ENCODE assay signal across 17 cellular contexts in the genomic region with DNA sequence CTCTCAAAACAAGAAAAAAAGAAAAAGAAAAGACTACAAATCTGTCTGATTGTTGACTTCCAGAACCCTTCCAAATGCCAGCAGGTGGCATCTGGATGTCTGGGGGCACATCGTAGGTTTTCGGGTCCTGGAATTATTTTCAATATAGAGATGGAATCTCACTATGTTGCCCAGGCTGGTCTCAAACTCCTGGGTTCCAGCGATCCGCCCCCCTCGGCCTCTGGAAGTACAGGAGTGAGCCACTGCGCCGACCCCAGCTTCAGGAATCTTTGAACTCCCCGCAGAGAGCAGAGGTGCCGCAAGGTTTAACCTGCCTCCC. TPM values are rescaled to one million over a fixed set of nuclear protein-coding genes. Genes with fewer than 3 reads are reported as not detected.
DNase-seq lines count a peak whose midpoint lies in the region; ATAC-seq, FAIRE-seq and TF ChIP-seq lines count a peak whose summit lies in the region.
"Had no signal": no experiment of that assay in that cellular context is flagged by ENCODE, and none has a peak within 500 bp of the region (broad histone marks: within the 10 kb centered on the region; RNA-seq: fewer than 3 reads in every experiment).

No MANE protein-coding gene starts in this region.

- no peaks in the 10 kb centered on the region for H3K9me3 Mint-ChIP-seq in activated T-cell treated with anti-CD3 and anti-CD28 coated beads, Interleukin-2, amount 50 U/mL, for 24 hours
- no peaks in the 10 kb centered on the region for H3K9me3 Mint-ChIP-seq in WTC11

- no peaks in the 10 kb centered on the region for H3K9me3 ChIP-seq in esophagus squamous epithelium
- no peaks in the 10 kb centered on the region for H3K9me3 ChIP-seq in testis
- H3K9me3 ChIP-seq: heart left ventricle, spleen had no signal

- H3K36me3 Mint-ChIP-seq in activated T-cell treated with anti-CD3 and anti-CD28 coated beads, Interleukin-2, amount 50 U/mL, for 24 hours (ENCODE audit: low read depth) = peaks cover 1% of the 10 kb centered on the region
- no peaks in the 10 kb centered on the region for H3K36me3 Mint-ChIP-seq in WTC11

- CTCF ChIA-PET in WTC11 (lab: Charles Lee) = interaction anchor here (0.8 to 1.9 kb wide), 8 partner anchors 9 to 76 kb away, joined by 3 to 6 read pairs (median 4); no protein-coding TSS in a partner anchor

- no peak for ATAC-seq in WTC11
- ATAC-seq: heart left ventricle had no signal

- TF ChIP-seq POLR2A in esophagus squamous epithelium (IDR thresholded peaks at IDR 0.05) (no peak), testis (IDR thresholded peaks at IDR 0.05) (no peak)

- intact Hi-C loops in esophagus squamous epithelium (cut with DNase I) = no loop called here
- intact Hi-C loops in testis (cut with DNase I; ENCODE audit: low total_unique reads) = no loop called here

- H3K4me1 Mint-ChIP-seq in activated T-cell treated with anti-CD3 and anti-CD28 coated beads, Interleukin-2, amount 50 U/mL, for 24 hours (ENCODE audit: low read depth) = peaks cover 63% of the 10 kb centered on the region
- H3K4me1 Mint-ChIP-seq in WTC11 = peaks cover 10% of the 10 kb centered on the region

- no peak for TF ChIP-seq CTCF in WTC11 (IDR thresholded peaks at IDR 0.05)
- TF ChIP-seq CTCF in esophagus squamous epithelium (IDR thresholded peaks at IDR 0.05) = no peak
- TF ChIP-seq CTCF in testis (IDR thresholded peaks at IDR 0.05) = no peak

- H3K36me3 ChIP-seq in esophagus squamous epithelium (no peaks in the 10 kb centered on the region), testis (ENCODE audit: low read depth, missing control alignments) (no peaks in the 10 kb centered on the region)
- H3K36me3 ChIP-seq: heart left ventricle had no signal

- H3K4me1 ChIP-seq in esophagus squamous epithelium = peaks cover 5 to 70% (median 42%) of the 10 kb centered on the region in 3 donors
- peaks cover 15% of the 10 kb centered on the region for H3K4me1 ChIP-seq in testis

- DNase-seq in activated T-cell treated with anti-CD3 and anti-CD28 coated beads, Interleukin-2, amount 50 U/mL, for 24 hours = no peak
- no peak for DNase-seq in activated T-cell treated with anti-CD3 and anti-CD28 coated beads, Interleukin-2, amount 50 U/mL, for 1 hour
- DNase-seq in WTC11 (ENCODE audit: low spot score) (no peak), esophagus squamous epithelium (lab: John Stamatoyannopoulos, UW) (no peak), testis (no peak), iPS-NIHi11 (ENCODE audit: low spot score) (no peak), HTR-8/SVneo (ENCODE audit: insufficient read length, low spot score) (no peak), COLO668 (lab: John Stamatoyannopoulos, UW; ENCODE audit: unreplicated experiment) (no peak)
- DNase-seq: KBM-7, NCI-H526 treated with DMSO at 0.1 percent for 48 hours, spleen had no signal

- peak overlapping the region; percentile 57 for H3K4me3 Mint-ChIP-seq in activated T-cell treated with anti-CD3 and anti-CD28 coated beads, Interleukin-2, amount 50 U/mL, for 24 hours
- peak overlapping the region; percentile 68 for H3K4me3 Mint-ChIP-seq in WTC11

- H3K27me3 Mint-ChIP-seq in activated T-cell treated with anti-CD3 and anti-CD28 coated beads, Interleukin-2, amount 50 U/mL, for 24 hours = no peaks in the 10 kb centered on the region
- peaks cover 29% of the 10 kb centered on the region for H3K27me3 Mint-ChIP-seq in WTC11 (ENCODE audit: low read depth)

- H3K27me3 ChIP-seq in esophagus squamous epithelium = peaks cover 0 to 62% (median 13%) of the 10 kb centered on the region in 4 donors
- no peaks in the 10 kb centered on the region for H3K27me3 ChIP-seq in testis

- FAIRE-seq in HTR-8/SVneo (lab: Jason Lieb, UNC) = no peak
- FAIRE-seq: astrocyte, endometrium had no signal

- POLR2A ChIA-PET in WTC11 (lab: Charles Lee) = interaction anchor here (1.0 kb wide), 1 partner anchor 12 kb away, joined by 3 read pairs; no protein-coding TSS in a partner anchor

- H3K27ac Mint-ChIP-seq in activated T-cell treated with anti-CD3 and anti-CD28 coated beads, Interleukin-2, amount 50 U/mL, for 24 hours = peak overlapping the region; percentile 74
- H3K27ac Mint-ChIP-seq in WTC11 = no peak overlapping the region

- H3K27ac ChIP-seq in esophagus squamous epithelium (peak overlapping the region in 3 of 4 donors; percentile 64 to 70 (median 70)), testis (no peak overlapping the region)
- H3K27ac ChIP-seq: heart left ventricle had no signal

- H3K4me3 ChIP-seq in esophagus squamous epithelium (peak overlapping the region in 3 of 4 donors; percentile 20 to 55 (median 36)), testis (peak overlapping the region; percentile 19 to 46)

- 21 to 47% methylated on average over 5 to 9 of the region's 9 CpGs for WGBS in esophagus squamous epithelium, 2 donors
- 39 to 54% methylated on average over 9 of the region's 9 CpGs for WGBS in testis, 2 donors

TF ChIP-seq in WTC11, 78 proteins besides CTCF, POLR2A, EP300 and RAD21:
- TF ChIP-seq EMX1 (CRISPR knock-in tag; IDR thresholded peaks at IDR 0.05) (0 out of 2 replicates have a peak, but pooled peaks have one; percentile 3), JUN (CRISPR knock-in tag; IDR thresholded peaks at IDR 0.05) (no peak), SMAD3 (CRISPR knock-in tag; IDR thresholded peaks at IDR 0.05; ENCODE audit: borderline replicate concordance) (no peak), CREB1 (CRISPR knock-in tag; IDR thresholded peaks at IDR 0.05) (no peak)
- TF ChIP-seq, protein P1, sequence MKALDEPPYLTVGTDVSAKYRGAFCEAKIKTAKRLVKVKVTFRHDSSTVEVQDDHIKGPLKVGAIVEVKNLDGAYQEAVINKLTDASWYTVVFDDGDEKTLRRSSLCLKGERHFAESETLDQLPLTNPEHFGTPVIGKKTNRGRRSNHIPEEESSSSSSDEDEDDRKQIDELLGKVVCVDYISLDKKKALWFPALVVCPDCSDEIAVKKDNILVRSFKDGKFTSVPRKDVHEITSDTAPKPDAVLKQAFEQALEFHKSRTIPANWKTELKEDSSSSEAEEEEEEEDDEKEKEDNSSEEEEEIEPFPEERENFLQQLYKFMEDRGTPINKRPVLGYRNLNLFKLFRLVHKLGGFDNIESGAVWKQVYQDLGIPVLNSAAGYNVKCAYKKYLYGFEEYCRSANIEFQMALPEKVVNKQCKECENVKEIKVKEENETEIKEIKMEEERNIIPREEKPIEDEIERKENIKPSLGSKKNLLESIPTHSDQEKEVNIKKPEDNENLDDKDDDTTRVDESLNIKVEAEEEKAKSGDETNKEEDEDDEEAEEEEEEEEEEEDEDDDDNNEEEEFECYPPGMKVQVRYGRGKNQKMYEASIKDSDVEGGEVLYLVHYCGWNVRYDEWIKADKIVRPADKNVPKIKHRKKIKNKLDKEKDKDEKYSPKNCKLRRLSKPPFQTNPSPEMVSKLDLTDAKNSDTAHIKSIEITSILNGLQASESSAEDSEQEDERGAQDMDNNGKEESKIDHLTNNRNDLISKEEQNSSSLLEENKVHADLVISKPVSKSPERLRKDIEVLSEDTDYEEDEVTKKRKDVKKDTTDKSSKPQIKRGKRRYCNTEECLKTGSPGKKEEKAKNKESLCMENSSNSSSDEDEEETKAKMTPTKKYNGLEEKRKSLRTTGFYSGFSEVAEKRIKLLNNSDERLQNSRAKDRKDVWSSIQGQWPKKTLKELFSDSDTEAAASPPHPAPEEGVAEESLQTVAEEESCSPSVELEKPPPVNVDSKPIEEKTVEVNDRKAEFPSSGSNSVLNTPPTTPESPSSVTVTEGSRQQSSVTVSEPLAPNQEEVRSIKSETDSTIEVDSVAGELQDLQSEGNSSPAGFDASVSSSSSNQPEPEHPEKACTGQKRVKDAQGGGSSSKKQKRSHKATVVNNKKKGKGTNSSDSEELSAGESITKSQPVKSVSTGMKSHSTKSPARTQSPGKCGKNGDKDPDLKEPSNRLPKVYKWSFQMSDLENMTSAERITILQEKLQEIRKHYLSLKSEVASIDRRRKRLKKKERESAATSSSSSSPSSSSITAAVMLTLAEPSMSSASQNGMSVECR (CRISPR knock-in tag; IDR thresholded peaks at IDR 0.05; ENCODE audit: borderline replicate concordance) = no peak
TF ChIP-seq in WTC11: peak in this region for 1.

RNA-seq across cellular contexts. Expression of a gene that starts 0.6 kb away (rescaled TPM):
- total RNA-seq in WTC11 (2021) (1.2 to 1.9 TPM (median 1.3 TPM) in 3 replicates), esophagus squamous epithelium (10 to 100 TPM; 11.6 to 23.5 (median 21.2) TPM), testis (under 1 TPM; 0.19 to 0.71 TPM)
- polyA plus RNA-seq in testis (ENCODE audit: insufficient read depth, low read depth, low replicate concordance) = 0.63 TPM
- total RNA-seq: heart left ventricle, osteoblast had no signal
- polyA plus RNA-seq: heart left ventricle had no signal

RNA-seq across cellular contexts. Expression of a gene that starts 26.9 kb away (rescaled TPM):
- total RNA-seq in WTC11 (2021) = 0.79 to 1.2 TPM (median 1.2 TPM) in 3 replicates
- total RNA-seq in esophagus squamous epithelium = not detected
- total RNA-seq in testis = 100 to 1,000 TPM in 1 of 2 donors, 10 to 100 TPM in 1; 39.0 to 183 TPM
- polyA plus RNA-seq in testis (ENCODE audit: insufficient read depth, low read depth, low replicate concordance) = 1,477 TPM
- total RNA-seq: astrocyte, liver, osteoblast, urinary bladder had no signal
- polyA plus RNA-seq: heart left ventricle had no signal

RNA-seq across cellular contexts. Expression of a gene that starts 43.1 kb away (rescaled TPM):
- 22.8 to 26.8 TPM (median 25.1 TPM) in 3 replicates for total RNA-seq in WTC11 (2021)
- total RNA-seq in esophagus squamous epithelium = 1 to 10 TPM in 3 of 4 donors, under 1 TPM in 1; 0.76 to 3.5 (median 2.6) TPM
- 10 to 100 TPM; 12.8 to 15.6 TPM for total RNA-seq in testis
- polyA plus RNA-seq in testis (ENCODE audit: insufficient read depth, low read depth, low replicate concordance) = 9.8 TPM

RNA-seq across cellular contexts. Expression of a gene that starts 53.4 kb away (rescaled TPM):
- total RNA-seq in WTC11 (2021) (4.4 to 5.6 TPM (median 5.6 TPM) in 3 replicates), esophagus squamous epithelium (1 to 10 TPM in 3 of 4 donors, under 1 TPM in 1; 0.87 to 6.5 (median 4.6) TPM), testis (10 to 100 TPM in 1 of 2 donors, 1 to 10 TPM in 1; 5.0 to 10.5 TPM)
- polyA plus RNA-seq in testis (ENCODE audit: insufficient read depth, low read depth, low replicate concordance) = 3.5 TPM

Comparison
In these comparisons a context has a peak if more than half of its experiments do, and no peak if none do; other contexts are left out.
1. H3K27ac ChIP-seq: peak in esophagus squamous epithelium (3 of 4); none in testis (0 of 2).
2. RNA of a gene that starts 26.9 kb away (total RNA-seq): 39.0 to 183 TPM in testis; 0.79 to 1.2 TPM in WTC11 and not detected in esophagus squamous epithelium; every median in the first group is over 10 times any median in the second.